ENCODE assay signal across 31 cellular contexts in genomic region chr14:49816844-49817243, GRCh38.
"Had no signal": no experiment of that assay in that cellular context is flagged by ENCODE, and none has a peak within 500 bp of the region (broad histone marks: within the 10 kb centered on the region; RNA-seq: fewer than 3 reads in every experiment).

No MANE protein-coding gene starts in this region.

- H3K27me3 ChIP-seq: MG63, SJCRH30 had no signal

- H3K4me3 Mint-ChIP-seq: activated naive CD8-positive, alpha-beta T cell treated with anti-CD3 and anti-CD28 coated beads, Interleukin-2, amount 50 U/mL, for 24 hours; activated T-cell treated with anti-CD3 and anti-CD28 coated beads, Interleukin-2, amount 50 U/mL, for 4 hours; activated T-helper 1 cell treated with anti-CD3 and anti-CD28 coated beads, Interleukin-12 subunit alpha, Interleukin-12 subunit beta, Interleukin-2, Interleukin-4 antibody, amounts not matched to agents 30 ng/mL and 10 ng/mL and 1 ng/mL, durations not matched to agents 14 hours and 24 hours and 36 hours; brain had no signal

- H3K4me3 ChIP-seq: MG63, SJCRH30, SK-N-MC had no signal

- DNase-seq: activated CD4-positive, alpha-beta T cell treated with anti-CD3 and anti-CD28 coated beads for 1 hour; activated CD4-positive, alpha-beta T cell treated with anti-CD3 and anti-CD28 coated beads for 48 hours; activated CD4-positive, CD25-positive, alpha-beta regulatory T cell; activated CD8-positive, alpha-beta memory T cell treated with anti-CD3 and anti-CD28 coated beads, Interleukin-2, amount 50 U/mL, for 4 hours; activated effector memory CD4-positive, alpha-beta T cell treated with Interleukin-2 at 50 U/mL for 16 hours; activated naive CD4-positive, alpha-beta T cell treated with anti-CD3 and anti-CD28 coated beads, Interleukin-2, amount 50 U/mL, for 16 hours; activated naive CD8-positive, alpha-beta T cell treated with anti-CD3 and anti-CD28 coated beads, Interleukin-2, amount 50 U/mL, for 24 hours; activated T-cell treated with anti-CD3 and anti-CD28 coated beads for 4 hours; activated T-cell treated with anti-CD3 and anti-CD28 coated beads, Interleukin-2, amount 50 U/mL, for 4 hours; anterior cingulate cortex; caudate nucleus; cerebellar nuclear complex; Kasumi-1; KG1; MG63; NCI-H1048; NCI-H1105 treated with DMSO at 0.1 percent for 48 hours; NCI-H1436; NCI-H1694; NCI-H2029; NCI-H345; NCI-H524 treated with DMSO at 0.1 percent for 48 hours; SHP77; SJCRH30; T1000; WERI-Rb-1 had no signal

- H3K27me3 Mint-ChIP-seq: activated naive CD8-positive, alpha-beta T cell treated with anti-CD3 and anti-CD28 coated beads, Interleukin-2, amount 50 U/mL, for 24 hours; brain had no signal

- H3K27ac ChIP-seq: SJCRH30, SK-N-MC, WERI-Rb-1 had no signal

- ATAC-seq: activated naive CD8-positive, alpha-beta T cell treated with anti-CD3 and anti-CD28 coated beads, Interleukin-2, amount 50 U/mL, for 24 hours; activated T-cell treated with anti-CD3 and anti-CD28 coated beads, Interleukin-2, amount 50 U/mL, for 4 hours; Panc1 had no signal

- FAIRE-seq: bronchial epithelial cell had no signal

- H3K27ac Mint-ChIP-seq: activated T-helper 1 cell treated with anti-CD3 and anti-CD28 coated beads, Interleukin-12 subunit alpha, Interleukin-12 subunit beta, Interleukin-2, Interleukin-4 antibody, amounts not matched to agents 30 ng/mL and 10 ng/mL and 1 ng/mL, durations not matched to agents 14 hours and 24 hours and 36 hours; brain had no signal

- H3K4me1 Mint-ChIP-seq: activated naive CD8-positive, alpha-beta T cell treated with anti-CD3 and anti-CD28 coated beads, Interleukin-2, amount 50 U/mL, for 24 hours; brain had no signal

- H3K4me1 ChIP-seq: SJCRH30 had no signal
